23 cellular contexts compared by ENCODE assay signal in the genomic region with DNA sequence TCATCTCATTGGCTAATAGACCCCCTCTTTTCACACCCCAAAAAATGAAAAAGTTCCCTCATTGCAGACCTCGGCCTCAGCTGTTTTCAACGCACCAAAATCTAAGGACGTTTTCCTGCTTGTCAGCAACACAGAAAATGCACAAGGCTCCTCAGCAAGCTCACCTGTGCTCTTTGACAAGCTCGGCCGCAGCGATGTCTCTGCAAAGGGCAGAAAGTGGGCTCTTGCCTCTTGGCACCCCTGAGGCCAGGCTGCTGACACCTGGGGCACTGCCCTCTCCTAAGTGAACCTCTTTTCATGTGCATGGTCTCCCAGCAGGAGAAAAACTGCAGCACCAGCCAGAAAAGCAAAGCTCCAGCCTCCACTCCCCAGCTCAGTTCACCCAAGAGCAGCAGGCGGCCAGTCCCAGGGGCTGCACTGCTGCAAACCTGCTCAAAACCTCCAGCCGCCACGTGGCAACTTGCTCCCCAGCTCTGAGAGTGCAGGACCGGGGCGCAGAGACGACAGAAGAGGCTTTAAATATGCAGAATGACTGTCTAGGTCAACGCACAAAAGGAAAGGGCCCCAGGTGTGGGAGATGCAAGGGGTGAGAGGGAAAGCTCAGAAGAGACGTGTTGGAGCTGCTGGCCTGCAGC.
"Had no signal": no experiment of that assay in that cellular context is flagged by ENCODE, and none has a peak within 500 bp of the region (broad histone marks: within the 10 kb centered on the region; RNA-seq: fewer than 3 reads in every experiment).

No MANE protein-coding gene starts in this region.

- H3K27me3 ChIP-seq: Peyer's patch had no signal

- H3K9me3 ChIP-seq: Peyer's patch had no signal

- ATAC-seq: activated CD8-positive, alpha-beta memory T cell treated with anti-CD3 and anti-CD28 coated beads, Interleukin-2, amount 10 ng/mL, durations not matched to agents 7 days and 5 days had no signal

- H3K4me1 Mint-ChIP-seq: activated B cell treated with CpG ODN at 0.5 μM for 24 hours; activated CD8-positive, alpha-beta memory T cell treated with anti-CD3 and anti-CD28 coated beads, Interleukin-2, amount 10 ng/mL, durations not matched to agents 7 days and 5 days had no signal

- DNase-seq: activated B cell treated with CpG ODN at 0.5 μM for 24 hours; activated CD4-positive, alpha-beta T cell treated with anti-CD3 and anti-CD28 coated beads for 1 hour; activated CD4-positive, alpha-beta T cell treated with anti-CD3 and anti-CD28 coated beads, Interleukin-2, amount 10 ng/mL, durations not matched to agents 24 days and 14 days; activated CD4-positive, alpha-beta T cell treated with anti-CD3 and anti-CD28 coated beads, Interleukin-2, amount 50 U/mL, for 48 hours; activated CD8-positive, alpha-beta memory T cell treated with anti-CD3 and anti-CD28 coated beads, Interleukin-2, amount 10 ng/mL, durations not matched to agents 7 days and 5 days; activated gamma-delta T cell; activated naive CD4-positive, alpha-beta T cell treated with anti-CD3 and anti-CD28 coated beads for 36 hours; activated T-cell treated with anti-CD3 and anti-CD28 coated beads, Interleukin-2, amount 50 U/mL, for 24 hours; amygdala; Karpas-422; MM.1S; NCI-H1105 treated with DMSO at 0.1 percent for 48 hours; NCI-H1436 treated with DMSO at 0.1 percent for 48 hours; NCI-H187; NCI-H2081; NCI-H446; SHP77 treated with DMSO at 0.1 percent for 48 hours; T-helper 9 cell had no signal

- H3K27me3 Mint-ChIP-seq: activated B cell treated with CpG ODN at 0.5 μM for 24 hours; activated CD4-positive, alpha-beta T cell treated with anti-CD3 and anti-CD28 coated beads, Interleukin-2, amount 10 ng/mL, durations not matched to agents 24 days and 14 days; activated naive CD8-positive, alpha-beta T cell; activated T-cell treated with anti-CD3 and anti-CD28 coated beads, Interleukin-2, amount 50 U/mL, for 24 hours had no signal

- H3K36me3 Mint-ChIP-seq: activated CD8-positive, alpha-beta memory T cell treated with anti-CD3 and anti-CD28 coated beads, Interleukin-2, amount 10 ng/mL, durations not matched to agents 7 days and 5 days had no signal

- H3K27ac Mint-ChIP-seq: activated B cell treated with CpG ODN at 0.5 μM for 24 hours; activated CD4-positive, alpha-beta T cell treated with anti-CD3 and anti-CD28 coated beads, Interleukin-2, amount 10 ng/mL, durations not matched to agents 24 days and 14 days; activated CD8-positive, alpha-beta memory T cell treated with anti-CD3 and anti-CD28 coated beads, Interleukin-2, amount 10 ng/mL, durations not matched to agents 7 days and 5 days; activated naive CD4-positive, alpha-beta T cell treated with anti-CD3 and anti-CD28 coated beads for 36 hours; activated naive CD8-positive, alpha-beta T cell; activated T-cell treated with anti-CD3 and anti-CD28 coated beads, Interleukin-2, amount 50 U/mL, for 24 hours; activated T-helper 1 cell treated with anti-CD3 and anti-CD28 coated beads, Interleukin-12 subunit alpha, Interleukin-12 subunit beta, Interleukin-2, Interleukin-4 antibody, amounts not matched to agents 30 ng/mL and 10 ng/mL and 1 ng/mL, durations not matched to agents 14 hours and 24 hours and 36 hours; T-helper 1 cell treated with Interleukin-12 subunit alpha and Interleukin-12 subunit beta and Interleukin-4 antibody, amounts not matched to agents 30 μg/mL and 1 μg/mL, for 36 hours had no signal

- H3K9me3 Mint-ChIP-seq: activated B cell treated with CpG ODN at 0.5 μM for 24 hours; activated CD4-positive, alpha-beta T cell treated with anti-CD3 and anti-CD28 coated beads, Interleukin-2, amount 10 ng/mL, durations not matched to agents 24 days and 14 days; activated naive CD4-positive, alpha-beta T cell treated with anti-CD3 and anti-CD28 coated beads for 36 hours; activated T-cell treated with anti-CD3 and anti-CD28 coated beads, Interleukin-2, amount 50 U/mL, for 24 hours; activated T-helper 1 cell treated with anti-CD3 and anti-CD28 coated beads, Interleukin-12 subunit alpha, Interleukin-12 subunit beta, Interleukin-2, Interleukin-4 antibody, amounts not matched to agents 30 ng/mL and 10 ng/mL and 1 ng/mL, durations not matched to agents 14 hours and 24 hours and 36 hours; T-helper 1 cell treated with Interleukin-12 subunit alpha and Interleukin-12 subunit beta and Interleukin-4 antibody, amounts not matched to agents 30 μg/mL and 1 μg/mL, for 36 hours had no signal

- H3K4me3 Mint-ChIP-seq: activated B cell treated with CpG ODN at 0.5 μM for 24 hours; activated CD4-positive, alpha-beta T cell treated with anti-CD3 and anti-CD28 coated beads, Interleukin-2, amount 10 ng/mL, durations not matched to agents 24 days and 14 days; activated CD8-positive, alpha-beta memory T cell treated with anti-CD3 and anti-CD28 coated beads, Interleukin-2, amount 10 ng/mL, durations not matched to agents 7 days and 5 days; activated naive CD4-positive, alpha-beta T cell treated with anti-CD3 and anti-CD28 coated beads for 36 hours; activated naive CD8-positive, alpha-beta T cell; activated T-cell treated with anti-CD3 and anti-CD28 coated beads, Interleukin-2, amount 50 U/mL, for 24 hours; activated T-helper 1 cell treated with anti-CD3 and anti-CD28 coated beads, Interleukin-12 subunit alpha, Interleukin-12 subunit beta, Interleukin-2, Interleukin-4 antibody, amounts not matched to agents 30 ng/mL and 10 ng/mL and 1 ng/mL, durations not matched to agents 14 hours and 24 hours and 36 hours; T-helper 1 cell treated with Interleukin-12 subunit alpha and Interleukin-12 subunit beta and Interleukin-4 antibody, amounts not matched to agents 30 μg/mL and 1 μg/mL, for 36 hours had no signal

- H3K4me3 ChIP-seq: Peyer's patch had no signal

- H3K27ac ChIP-seq: Peyer's patch, RWPE1 had no signal
